Comparison of ENCODE assay signal across 8 cellular contexts in genomic region chr11:133082851-133083488, GRCh38.
DNase-seq lines count a peak whose midpoint lies in the region; ATAC-seq, FAIRE-seq and TF ChIP-seq lines count a peak whose summit lies in the region.

No MANE protein-coding gene starts in this region.

- intact Hi-C loops in gastrocnemius medialis (cut with DNase I; ENCODE audit: low total_unique reads) = no loop called here

- H3K27ac ChIP-seq in Peyer's patch (no peak overlapping the region), gastrocnemius medialis (no peak overlapping the region), SJCRH30 (no peak overlapping the region)

- FAIRE-seq in GM19239 (lab: Jason Lieb, UNC) = no peak

- peak in 12 of 14 donors; percentile 5 to 85 (median 39) for DNase-seq in C1 segment of cervical spinal cord (lab: John Stamatoyannopoulos, UW)
- peak; percentile 81 for DNase-seq in GM19239 (ENCODE audit: insufficient read length, low spot score)
- DNase-seq in Peyer's patch = peak in 2 of 3 donors; percentile 69 to 80
- peak in 48 of 58 donors; percentile 18 to 76 (median 48) for DNase-seq in anterior cingulate cortex (lab: John Stamatoyannopoulos, UW)
- DNase-seq in gastrocnemius medialis = no peak
- no peak for DNase-seq in SJCRH30

- TF ChIP-seq POLR2A in Peyer's patch (IDR thresholded peaks at IDR 0.05) = no peak
- no peak for TF ChIP-seq POLR2A in gastrocnemius medialis (IDR thresholded peaks at IDR 0.05)

- peak; percentile 97 for ATAC-seq in HG03196 (IDR thresholded peaks at IDR 0.05; ENCODE audit: unreplicated experiment)
- peak; percentile 78 to 86 for ATAC-seq in gastrocnemius medialis

- H3K4me1 ChIP-seq in Peyer's patch (peaks cover 0 to 8% (median 0%) of the 10 kb centered on the region in 4 donors), gastrocnemius medialis (peaks cover 0 to 5% of the 10 kb centered on the region in 2 donors), SJCRH30 (no peaks in the 10 kb centered on the region)

- in situ Hi-C loops in gastrocnemius medialis (cut with MboI; ENCODE audit: low sequenced_read_pairs in 4 of 4) = no loop called here

- H3K9me3 ChIP-seq in Peyer's patch (no peaks in the 10 kb centered on the region), gastrocnemius medialis (no peaks in the 10 kb centered on the region), SJCRH30 (replicated peaks) (no peaks in the 10 kb centered on the region)

- H3K36me3 ChIP-seq in Peyer's patch = no peaks in the 10 kb centered on the region
- no peaks in the 10 kb centered on the region for H3K36me3 ChIP-seq in gastrocnemius medialis
- no peaks in the 10 kb centered on the region for H3K36me3 ChIP-seq in SJCRH30

- H3K27me3 ChIP-seq in Peyer's patch (no peaks in the 10 kb centered on the region), gastrocnemius medialis (peaks cover 12 to 36% (median 26%) of the 10 kb centered on the region in 3 donors), SJCRH30 (no peaks in the 10 kb centered on the region)

- TF ChIP-seq CTCF in Peyer's patch (IDR thresholded peaks at IDR 0.05) (peak; percentile 27 to 99 (median 72)), gastrocnemius medialis (IDR thresholded peaks at IDR 0.05 in 4 of 5, conservative IDR thresholded peaks at IDR 0.05 in 1 of 5) (peak in 4 of 5 experiments; percentile 75 to 93 (median 86))

- H3K4me3 ChIP-seq in Peyer's patch (peak overlapping the region in 3 of 4 donors; percentile 20 to 46 (median 46)), iPS-11a (ENCODE audit: low read depth, low read length) (peak overlapping the region; percentile 47), gastrocnemius medialis (peak overlapping the region in 3 of 4 donors; percentile 17 to 50 (median 26)), SJCRH30 (no peak overlapping the region)

Comparison
In these comparisons a context has a peak if more than half of its experiments do, and no peak if none do; other contexts are left out.
1. DNase-seq: peak in C1 segment of cervical spinal cord (12 of 14), GM19239 (single experiment), Peyer's patch (2 of 3) and anterior cingulate cortex (48 of 58); none in gastrocnemius medialis (0 of 2) and SJCRH30 (0 of 2).